Comparison of ENCODE assay signal across 25 cellular contexts in genomic region chr16:56710181-56710737, GRCh38. TPM values are rescaled to one million over a fixed set of nuclear protein-coding genes. Genes with fewer than 3 reads are reported as not detected.
DNase-seq lines count a peak whose midpoint lies in the region; ATAC-seq lines count a peak whose summit lies in the region.
"Had no signal": no experiment of that assay in that cellular context is flagged by ENCODE, and none has a peak within 500 bp of the region (broad histone marks: within the 10 kb centered on the region; RNA-seq: fewer than 3 reads in every experiment).

No MANE protein-coding gene starts in this region.

- H3K9me3 Mint-ChIP-seq in activated CD4-positive, alpha-beta T cell treated with anti-CD3 and anti-CD28 coated beads, Interleukin-2, amount 10 ng/mL, durations not matched to agents 7 days and 5 days, result no peaks in the 10 kb centered on the region
- H3K9me3 Mint-ChIP-seq in activated naive CD8-positive, alpha-beta T cell (ENCODE audit: low read depth), result no peaks in the 10 kb centered on the region
- H3K9me3 Mint-ChIP-seq in stimulated activated naive B cell treated with anti-CD40 and anti-IgM and Interleukin-4, amounts not matched to agents 10 μg/mL and 1 μg/mL and 100 μg/mL, for 72 hours, result no peaks in the 10 kb centered on the region
- H3K9me3 Mint-ChIP-seq: activated T-helper 17 cell treated with anti-CD3 and anti-CD28 coated beads, Interleukin-2, amount 50 U/mL, for 72 hours had no signal

- H3K27me3 Mint-ChIP-seq in activated CD4-positive, alpha-beta T cell treated with anti-CD3 and anti-CD28 coated beads, Interleukin-2, amount 10 ng/mL, durations not matched to agents 7 days and 5 days, result no peaks in the 10 kb centered on the region
- no peaks in the 10 kb centered on the region for H3K27me3 Mint-ChIP-seq in activated naive CD8-positive, alpha-beta T cell
- peaks cover 0 to 8% of the 10 kb centered on the region in 2 donors for H3K27me3 Mint-ChIP-seq in stimulated activated naive B cell treated with anti-CD40 and anti-IgM and Interleukin-4, amounts not matched to agents 10 μg/mL and 1 μg/mL and 100 μg/mL, for 72 hours
- H3K27me3 Mint-ChIP-seq: activated T-helper 17 cell treated with anti-CD3 and anti-CD28 coated beads, Interleukin-2, amount 50 U/mL, for 72 hours had no signal

- CTCF ChIA-PET in activated CD4-positive, alpha-beta T cell treated with anti-CD3 and anti-CD28 coated beads, Interleukin-2, amount 10 ng/mL, durations not matched to agents 7 days and 5 days (lab: Charles Lee), result interaction anchor here (1.4 to 1.9 kb wide), 2 partner anchors 15 to 41 kb away, joined by 3 to 5 read pairs; no protein-coding TSS in a partner anchor

- ATAC-seq in stimulated activated naive B cell treated with anti-CD40 and anti-IgM and Interleukin-4, amounts not matched to agents 10 μg/mL and 1 μg/mL and 100 μg/mL, for 72 hours (replicated peaks), result peak; percentile 54 to 64
- no peak for ATAC-seq in GM18502 (IDR thresholded peaks at IDR 0.05; ENCODE audit: poor library complexity, unreplicated experiment)
- ATAC-seq: activated T-helper 17 cell treated with anti-CD3 and anti-CD28 coated beads, Interleukin-2, amount 50 U/mL, for 72 hours; T-helper 17 cell had no signal

- no peak overlapping the region for H3K4me3 Mint-ChIP-seq in activated CD4-positive, alpha-beta T cell treated with anti-CD3 and anti-CD28 coated beads, Interleukin-2, amount 10 ng/mL, durations not matched to agents 7 days and 5 days
- peak overlapping the region; percentile 85 for H3K4me3 Mint-ChIP-seq in activated naive CD8-positive, alpha-beta T cell
- no peak overlapping the region for H3K4me3 Mint-ChIP-seq in stimulated activated naive B cell treated with anti-CD40 and anti-IgM and Interleukin-4, amounts not matched to agents 10 μg/mL and 1 μg/mL and 100 μg/mL, for 72 hours
- H3K4me3 Mint-ChIP-seq: activated T-helper 17 cell treated with anti-CD3 and anti-CD28 coated beads, Interleukin-2, amount 50 U/mL, for 72 hours; T-helper 17 cell had no signal

- POLR2A ChIA-PET in activated CD4-positive, alpha-beta T cell treated with anti-CD3 and anti-CD28 coated beads, Interleukin-2, amount 10 ng/mL, durations not matched to agents 7 days and 5 days (lab: Charles Lee), result no interaction called here

- peaks cover 33% of the 10 kb centered on the region for H3K4me1 Mint-ChIP-seq in activated CD4-positive, alpha-beta T cell treated with anti-CD3 and anti-CD28 coated beads, Interleukin-2, amount 10 ng/mL, durations not matched to agents 7 days and 5 days
- H3K4me1 Mint-ChIP-seq in activated naive CD8-positive, alpha-beta T cell (ENCODE audit: low read depth), result peaks cover 49% of the 10 kb centered on the region
- peaks cover 6 to 10% of the 10 kb centered on the region in 2 donors for H3K4me1 Mint-ChIP-seq in stimulated activated naive B cell treated with anti-CD40 and anti-IgM and Interleukin-4, amounts not matched to agents 10 μg/mL and 1 μg/mL and 100 μg/mL, for 72 hours

- H3K36me3 Mint-ChIP-seq in activated CD4-positive, alpha-beta T cell treated with anti-CD3 and anti-CD28 coated beads, Interleukin-2, amount 10 ng/mL, durations not matched to agents 7 days and 5 days (ENCODE audit: low read depth), result no peaks in the 10 kb centered on the region
- peaks cover 5% of the 10 kb centered on the region for H3K36me3 Mint-ChIP-seq in activated naive CD8-positive, alpha-beta T cell
- no peaks in the 10 kb centered on the region for H3K36me3 Mint-ChIP-seq in stimulated activated naive B cell treated with anti-CD40 and anti-IgM and Interleukin-4, amounts not matched to agents 10 μg/mL and 1 μg/mL and 100 μg/mL, for 72 hours

- no peak for DNase-seq in activated CD4-positive, alpha-beta T cell treated with anti-CD3 and anti-CD28 coated beads, Interleukin-2, amount 10 ng/mL, durations not matched to agents 7 days and 5 days
- no peak for DNase-seq in activated CD4-positive, alpha-beta T cell treated with anti-CD3 and anti-CD28 coated beads, Interleukin-2, amount 50 U/mL, for 4 hours
- no peak for DNase-seq in stimulated activated naive B cell treated with anti-CD40 and anti-IgM and Interleukin-4, amounts not matched to agents 10 μg/mL and 1 μg/mL and 100 μg/mL, for 72 hours
- DNase-seq in activated CD4-positive, alpha-beta T cell treated with anti-CD3 and anti-CD28 coated beads, Interleukin-2, amount 50 U/mL, for 1 hour, result no peak
- DNase-seq: 8988T; AML-193; colonic mucosa; H7; NCI-H1048; NCI-H2081 treated with DMSO at 0.1 percent for 48 hours; NK-92 treated with Interleukin-12 subunit alpha and Interleukin-12 subunit beta, amount 100 ng/mL, for 24 hours; occipital lobe; stimulated activated CD4-positive, alpha-beta T cell treated with anti-CD3 and anti-CD28 coated beads, Interleukin-4, amount 100 ng/mL, for 4 hours; substantia nigra; T-helper 17 cell had no signal

- peak overlapping the region; percentile 50 for H3K27ac Mint-ChIP-seq in activated CD4-positive, alpha-beta T cell treated with anti-CD3 and anti-CD28 coated beads, Interleukin-2, amount 10 ng/mL, durations not matched to agents 7 days and 5 days
- peak overlapping the region; percentile 94 for H3K27ac Mint-ChIP-seq in activated naive CD8-positive, alpha-beta T cell
- no peak overlapping the region for H3K27ac Mint-ChIP-seq in stimulated activated naive B cell treated with anti-CD40 and anti-IgM and Interleukin-4, amounts not matched to agents 10 μg/mL and 1 μg/mL and 100 μg/mL, for 72 hours
- H3K27ac Mint-ChIP-seq: activated T-helper 17 cell treated with anti-CD3 and anti-CD28 coated beads, Interleukin-2, amount 50 U/mL, for 72 hours; T-helper 17 cell had no signal

RNA-seq across cellular contexts. Expression of gene NUP93, which starts 19.7 kb away (rescaled TPM):
- 10 to 100 TPM; 85.0 to 85.9 TPM for total RNA-seq in activated CD4-positive, alpha-beta T cell treated with anti-CD3 and anti-CD28 coated beads, Interleukin-2, amount 10 ng/mL, durations not matched to agents 7 days and 5 days

RNA-seq across cellular contexts. Expression of gene MT1X, which starts 28.0 kb away (rescaled TPM):
- total RNA-seq in activated CD4-positive, alpha-beta T cell treated with anti-CD3 and anti-CD28 coated beads, Interleukin-2, amount 10 ng/mL, durations not matched to agents 7 days and 5 days, result 10 to 100 TPM; 57.6 to 59.1 TPM

RNA-seq across cellular contexts. Expression of gene MT1H, which starts 40.6 kb away (rescaled TPM):
- total RNA-seq in activated CD4-positive, alpha-beta T cell treated with anti-CD3 and anti-CD28 coated beads, Interleukin-2, amount 10 ng/mL, durations not matched to agents 7 days and 5 days, result under 1 TPM; 0.62 TPM
- total RNA-seq: activated T-helper 17 cell treated with anti-CD3 and anti-CD28 coated beads, Interleukin-2, amount 50 U/mL, for 72 hours; Daoy; fibroblast of lung; glomerular endothelial cell; HT-29; kidney epithelial cell; NCI-H460; occipital lobe; SK-MEL-5; T-helper 17 cell had no signal

RNA-seq across cellular contexts. Expression of gene MT1G, which starts 42.4 kb away (rescaled TPM):
- total RNA-seq in activated CD4-positive, alpha-beta T cell treated with anti-CD3 and anti-CD28 coated beads, Interleukin-2, amount 10 ng/mL, durations not matched to agents 7 days and 5 days, result 10 to 100 TPM in 1 of 2 experiments, 1 to 10 TPM in 1; 8.0 to 10.2 TPM
- total RNA-seq: activated T-helper 17 cell treated with anti-CD3 and anti-CD28 coated beads, Interleukin-2, amount 50 U/mL, for 72 hours; glomerular endothelial cell; NCI-H460; occipital lobe; SK-MEL-5 had no signal

RNA-seq across cellular contexts. Expression of gene MT1F, which starts 52.5 kb away (rescaled TPM):
- 10 to 100 TPM; 19.6 to 24.3 TPM for total RNA-seq in activated CD4-positive, alpha-beta T cell treated with anti-CD3 and anti-CD28 coated beads, Interleukin-2, amount 10 ng/mL, durations not matched to agents 7 days and 5 days
- total RNA-seq: glomerular endothelial cell, SK-MEL-5 had no signal
